ENCODE assay signal across 1 cellular context in genomic region chr3:137582484-137582883, GRCh38.
A peak's percentile ranks its signal among the peaks of the same experiment; 100 is the strongest.
TF ChIP-seq lines count a peak whose summit lies in the region.

No MANE protein-coding gene starts in this region.

TF ChIP-seq in H1, 55 proteins besides CTCF, POLR2A, EP300 and RAD21 (continued from another document):
- peak; percentile 88 for TF ChIP-seq CHD7 (IDR thresholded peaks at IDR 0.05; ENCODE audit: insufficient replicate concordance, low read length)
- peak in 1 of 2 experiments; percentile 44; a peak in 1 of 4 replicates for TF ChIP-seq HDAC2 (IDR thresholded peaks at IDR 0.05; ENCODE audit: borderline replicate concordance in 1 of 2, low read depth in 2 of 2, low read length in 2 of 2)
- TF ChIP-seq FOSL1 (IDR thresholded peaks at IDR 0.05; ENCODE audit: insufficient read depth, low read depth, low read length), result no peak
- TF ChIP-seq EZH2 (IDR thresholded peaks at IDR 0.05; ENCODE audit: low read depth, low read length, severe bottlenecking), result no peak
- TF ChIP-seq NANOG (IDR thresholded peaks at IDR 0.05; ENCODE audit: insufficient read depth, low read depth, low read length, poor library complexity, severe bottlenecking), result peak; percentile 41
